In the genomic region with DNA sequence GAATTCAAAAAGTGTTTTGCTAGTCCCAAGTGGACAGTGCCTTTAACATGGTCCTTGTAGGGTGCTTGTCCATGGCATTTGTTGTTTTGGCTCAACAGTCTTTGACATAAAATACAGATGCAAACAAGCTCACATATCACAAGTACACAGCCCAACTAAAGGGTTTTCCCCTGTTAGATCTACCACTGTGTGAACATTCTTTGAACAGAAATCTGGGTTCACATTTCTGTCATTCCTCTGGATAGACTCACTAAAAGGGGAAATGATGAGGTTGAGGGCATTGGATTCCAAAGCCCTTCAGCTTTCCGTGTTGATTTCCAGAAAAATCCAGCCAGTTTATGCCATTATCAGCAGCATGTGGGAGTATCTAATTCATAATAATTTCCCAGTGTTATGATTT, we compare ENCODE assay signal across 17 cellular contexts. TPM values are rescaled to one million over a fixed set of nuclear protein-coding genes. Genes with fewer than 3 reads are reported as not detected.
DNase-seq lines count a peak whose midpoint lies in the region; ATAC-seq, FAIRE-seq and TF ChIP-seq lines count a peak whose summit lies in the region.
"Had no signal": no experiment of that assay in that cellular context is flagged by ENCODE, and none has a peak within 500 bp of the region (broad histone marks: within the 10 kb centered on the region; RNA-seq: fewer than 3 reads in every experiment).

No MANE protein-coding gene starts in this region.

- no peak overlapping the region for H3K27ac ChIP-seq in gastrocnemius medialis
- H3K27ac ChIP-seq: breast epithelium had no signal

- TF ChIP-seq CTCF in astrocyte of the cerebellum (IDR thresholded peaks at IDR 0.05; ENCODE audit: low read depth, low read length, missing control alignments) (no peak), gastrocnemius medialis (IDR thresholded peaks at IDR 0.05 in 4 of 5, conservative IDR thresholded peaks at IDR 0.05 in 1 of 5) (no peak)

- no peaks in the 10 kb centered on the region for H3K27me3 ChIP-seq in gastrocnemius medialis
- H3K27me3 ChIP-seq: breast epithelium had no signal

- H3K36me3 ChIP-seq in gastrocnemius medialis: peaks cover 2 to 33% of the 10 kb centered on the region in 2 donors

- TF ChIP-seq POLR2A in H54 (IDR thresholded peaks at IDR 0.05; ENCODE audit: low read depth, low read length): no peak
- TF ChIP-seq POLR2A in gastrocnemius medialis (IDR thresholded peaks at IDR 0.05): no peak

- no peak overlapping the region for H3K4me3 ChIP-seq in astrocyte of the cerebellum (ENCODE audit: low read depth, low read length)
- H3K4me3 ChIP-seq in gastrocnemius medialis: no peak overlapping the region
- H3K4me3 ChIP-seq: breast epithelium had no signal

- FAIRE-seq in H54 (lab: Jason Lieb, UNC): peak; percentile 70
- FAIRE-seq: GM19239, HepG2, RCC 7860 had no signal

- no peaks in the 10 kb centered on the region for H3K9me3 ChIP-seq in gastrocnemius medialis
- H3K9me3 ChIP-seq: breast epithelium had no signal

- in situ Hi-C loops in astrocyte of the cerebellum (cut with HindIII; ENCODE audit: low sequenced_read_pairs) (no loop called here), gastrocnemius medialis (cut with MboI; ENCODE audit: low sequenced_read_pairs in 4 of 4) (no loop called here)

- intact Hi-C loops in gastrocnemius medialis (cut with DNase I; ENCODE audit: low total_unique reads): loop anchor here (5.0 kb wide), 2 partner anchors 902 to 1087 kb away; no protein-coding TSS in a partner anchor

- DNase-seq in H54 (ENCODE audit: insufficient read length, low spot score) (peak; percentile 31), astrocyte of the cerebellum (ENCODE audit: low read depth) (peak; percentile 20), glomerular endothelial cell (ENCODE audit: extremely low read depth, low read depth, low spot score) (peak; percentile 41), NOMO-1 treated with DMSO at 0.1 percent for 48 hours (lab: John Stamatoyannopoulos, UW; ENCODE audit: unreplicated experiment) (no peak), gastrocnemius medialis (no peak)
- DNase-seq in effector CD4-positive, alpha-beta T cell: no peak
- DNase-seq: activated B cell treated with CpG ODN at 0.5 μM for 24 hours, activated gamma-delta T cell treated with Interleukin-2 at 50 U/mL for 16 hours, COR-L47, NCI-H2081 treated with DMSO at 0.1 percent for 48 hours, NCI-H526 treated with DMSO at 0.1 percent for 48 hours, T-cell had no signal

- ATAC-seq in HG03442 (IDR thresholded peaks at IDR 0.05; ENCODE audit: unreplicated experiment) (no peak), gastrocnemius medialis (no peak)
- ATAC-seq: HepG2, T-cell had no signal

- no peaks in the 10 kb centered on the region for H3K4me1 ChIP-seq in gastrocnemius medialis
- H3K4me1 ChIP-seq: breast epithelium had no signal

RNA-seq across cellular contexts. Expression of a gene that starts 54.1 kb away (rescaled TPM):
- total RNA-seq in glomerular endothelial cell: 23.5 and 43.1 TPM in 2 replicates
- 10 to 100 TPM; 11.9 to 17.4 (median 15.0) TPM for total RNA-seq in gastrocnemius medialis

Comparison
In these comparisons a context has a peak if more than half of its experiments do, and no peak if none do; other contexts are left out.
1. DNase-seq: peak in H54 (single experiment), astrocyte of the cerebellum (single experiment) and glomerular endothelial cell (single experiment); none in NOMO-1 treated with DMSO at 0.1 percent for 48 hours (single experiment), gastrocnemius medialis (0 of 2) and effector CD4-positive, alpha-beta T cell (single experiment).